ENCODE assay signal across 1 cellular context in the genomic region with DNA sequence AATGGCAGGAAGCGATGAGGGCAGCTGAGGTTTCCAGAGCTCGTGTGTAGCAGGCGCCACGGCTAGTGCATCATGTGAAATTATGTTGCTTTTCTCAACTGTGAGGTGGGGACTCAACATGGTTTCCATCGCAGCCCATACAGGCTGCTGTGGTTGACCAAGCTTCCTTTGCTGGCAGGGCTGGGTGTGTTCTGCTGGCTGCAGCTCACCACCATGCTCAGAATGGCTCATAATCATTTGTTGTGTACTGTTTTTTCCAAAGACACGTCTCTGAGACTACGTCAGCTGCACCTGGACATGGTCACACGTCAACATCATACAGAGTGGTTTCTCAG.
TF ChIP-seq lines count a peak whose summit lies in the region.

No MANE protein-coding gene starts in this region.

TF ChIP-seq in WTC11, 78 proteins besides CTCF, POLR2A, EP300 and RAD21 (continued from another document):
- TF ChIP-seq, protein P1, sequence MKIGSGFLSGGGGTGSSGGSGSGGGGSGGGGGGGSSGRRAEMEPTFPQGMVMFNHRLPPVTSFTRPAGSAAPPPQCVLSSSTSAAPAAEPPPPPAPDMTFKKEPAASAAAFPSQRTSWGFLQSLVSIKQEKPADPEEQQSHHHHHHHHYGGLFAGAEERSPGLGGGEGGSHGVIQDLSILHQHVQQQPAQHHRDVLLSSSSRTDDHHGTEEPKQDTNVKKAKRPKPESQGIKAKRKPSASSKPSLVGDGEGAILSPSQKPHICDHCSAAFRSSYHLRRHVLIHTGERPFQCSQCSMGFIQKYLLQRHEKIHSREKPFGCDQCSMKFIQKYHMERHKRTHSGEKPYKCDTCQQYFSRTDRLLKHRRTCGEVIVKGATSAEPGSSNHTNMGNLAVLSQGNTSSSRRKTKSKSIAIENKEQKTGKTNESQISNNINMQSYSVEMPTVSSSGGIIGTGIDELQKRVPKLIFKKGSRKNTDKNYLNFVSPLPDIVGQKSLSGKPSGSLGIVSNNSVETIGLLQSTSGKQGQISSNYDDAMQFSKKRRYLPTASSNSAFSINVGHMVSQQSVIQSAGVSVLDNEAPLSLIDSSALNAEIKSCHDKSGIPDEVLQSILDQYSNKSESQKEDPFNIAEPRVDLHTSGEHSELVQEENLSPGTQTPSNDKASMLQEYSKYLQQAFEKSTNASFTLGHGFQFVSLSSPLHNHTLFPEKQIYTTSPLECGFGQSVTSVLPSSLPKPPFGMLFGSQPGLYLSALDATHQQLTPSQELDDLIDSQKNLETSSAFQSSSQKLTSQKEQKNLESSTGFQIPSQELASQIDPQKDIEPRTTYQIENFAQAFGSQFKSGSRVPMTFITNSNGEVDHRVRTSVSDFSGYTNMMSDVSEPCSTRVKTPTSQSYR (CRISPR knock-in tag; IDR thresholded peaks at IDR 0.05), result no peak
- TF ChIP-seq FOXP1 (CRISPR knock-in tag; IDR thresholded peaks at IDR 0.05; ENCODE audit: borderline replicate concordance) (no peak), ATF1 (CRISPR knock-in tag; IDR thresholded peaks at IDR 0.05) (no peak), NR1H2 (CRISPR knock-in tag; IDR thresholded peaks at IDR 0.05) (no peak), ZBTB43 (CRISPR knock-in tag; IDR thresholded peaks at IDR 0.05) (no peak), SOX15 (CRISPR knock-in tag; IDR thresholded peaks at IDR 0.05) (no peak)
